In the genomic region with DNA sequence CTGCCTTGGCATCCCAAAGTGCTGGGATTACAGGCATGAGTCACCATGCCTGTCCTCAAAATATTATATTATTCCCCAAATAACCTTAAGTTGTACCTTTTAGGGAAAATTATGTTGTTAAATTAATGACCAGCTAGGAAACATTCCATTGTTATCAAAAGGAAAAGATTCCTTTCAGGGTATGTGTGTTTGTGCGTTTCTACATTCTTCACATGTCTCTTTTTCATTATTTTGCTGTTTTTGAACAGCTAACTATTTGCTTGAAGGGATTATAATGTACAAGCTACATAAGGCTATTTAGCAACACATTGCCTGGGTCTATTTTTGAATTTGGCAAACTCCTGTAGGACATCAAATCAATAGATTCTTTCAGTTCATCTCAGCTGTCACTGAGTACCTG, we compare ENCODE assay signal across 15 cellular contexts. TPM values are rescaled to one million over a fixed set of nuclear protein-coding genes. Genes with fewer than 3 reads are reported as not detected.
DNase-seq lines count a peak whose midpoint lies in the region; TF ChIP-seq lines count a peak whose summit lies in the region.
"Had no signal": no experiment of that assay in that cellular context is flagged by ENCODE, and none has a peak within 500 bp of the region (broad histone marks: within the 10 kb centered on the region; RNA-seq: fewer than 3 reads in every experiment).

No MANE protein-coding gene starts in this region.

- H3K18ac ChIP-seq in mesendoderm (ENCODE audit: low read length): peak overlapping the region; percentile 97

- DNase-seq in Calu3 (no peak), endodermal cell (no peak), mesendoderm (no peak), progenitor cell of endocrine pancreas (ENCODE audit: low spot score, unreplicated experiment) (no peak), NCI-H1105 treated with DMSO at 0.1 percent for 48 hours (lab: John Stamatoyannopoulos, UW) (no peak), COLO668 (lab: John Stamatoyannopoulos, UW; ENCODE audit: unreplicated experiment) (no peak), NCI-H345 (lab: John Stamatoyannopoulos, UW) (no peak)
- no peak for DNase-seq in CD8-positive, alpha-beta memory T cell
- DNase-seq: CD8-positive, alpha-beta T cell; DMS 273 treated with DMSO at 0.1 percent for 48 hours; H7 had no signal

- H4K5ac ChIP-seq in mesendoderm (ENCODE audit: low read length): no peak overlapping the region

- BruUV-seq in Calu3 (replicated peaks; lab: Mats Ljungman, UMichigan): no TSS peak

- H2BK15ac ChIP-seq in mesendoderm (replicated peaks; ENCODE audit: low read depth): peak overlapping the region; percentile 98

- TF ChIP-seq CTCF in Calu3 (IDR thresholded peaks at IDR 0.05; ENCODE audit: unreplicated experiment) (no peak), endodermal cell (conservative IDR thresholded peaks at IDR 0.05) (no peak), progenitor cell of endocrine pancreas (IDR thresholded peaks at IDR 0.05; ENCODE audit: unreplicated experiment) (no peak)

- WGBS in endodermal cell (ENCODE audit: insufficient coverage in 1 of 2, insufficient read length in 1 of 2), 2 experiments: 80% methylated on average over 1 of the region's 1 CpG; no CpG with 5 or more reads in 1 of the 2 experiments
- WGBS in mesendoderm (ENCODE audit: extremely low coverage, insufficient coverage, low lambda C conversion rate): no CpG with 5 or more reads among the region's 1 CpG

- POLR2A ChIA-PET in CD8-positive, alpha-beta memory T cell (lab: Charles Lee): no interaction called here

- peak overlapping the region; percentile 46 for H2BK5ac ChIP-seq in mesendoderm (ENCODE audit: low read length)

- no peaks in the 10 kb centered on the region for H3K36me3 Mint-ChIP-seq in Calu3 (ENCODE audit: insufficient read depth, unreplicated experiment)
- no peaks in the 10 kb centered on the region for H3K36me3 Mint-ChIP-seq in endodermal cell (ENCODE audit: low read depth)
- no peaks in the 10 kb centered on the region for H3K36me3 Mint-ChIP-seq in progenitor cell of endocrine pancreas (ENCODE audit: insufficient read depth)
- no peaks in the 10 kb centered on the region for H3K36me3 Mint-ChIP-seq in CD8-positive, alpha-beta memory T cell
- H3K36me3 Mint-ChIP-seq: CD14-positive monocyte; CD8-positive, alpha-beta T cell had no signal

- peak overlapping the region; percentile 38 for H3K9ac ChIP-seq in endodermal cell (ENCODE audit: extremely low read depth, low read length, poor library complexity, severe bottlenecking)
- H3K9ac ChIP-seq in mesendoderm (ENCODE audit: low read length): no peak overlapping the region

- H2AK5ac ChIP-seq in mesendoderm (ENCODE audit: low read length): peak overlapping the region; percentile 29

- H3K4me3 ChIP-seq in endodermal cell (ENCODE audit: low read length) (no peak overlapping the region), mesendoderm (ENCODE audit: low read length) (no peak overlapping the region)
- H3K4me3 ChIP-seq in CD8-positive, alpha-beta memory T cell (ENCODE audit: low read length): no peak overlapping the region
- H3K4me3 ChIP-seq: GM23338 had no signal

- peaks cover 10% of the 10 kb centered on the region for H3K4me1 ChIP-seq in endodermal cell (ENCODE audit: control insufficient read depth, insufficient read depth, low read length)
- H3K4me1 ChIP-seq in mesendoderm (ENCODE audit: control insufficient read depth, low read depth, low read length): peaks cover 6% of the 10 kb centered on the region
- no peaks in the 10 kb centered on the region for H3K4me1 ChIP-seq in CD8-positive, alpha-beta memory T cell (ENCODE audit: insufficient read depth, low read length)

- no peaks in the 10 kb centered on the region for H3K27me3 ChIP-seq in endodermal cell (ENCODE audit: control insufficient read depth, insufficient read depth, low read length, poor library complexity, severe bottlenecking)
- H3K27me3 ChIP-seq in mesendoderm (ENCODE audit: insufficient read depth, low read length, poor library complexity): no peaks in the 10 kb centered on the region
- H3K27me3 ChIP-seq in CD8-positive, alpha-beta memory T cell (ENCODE audit: insufficient read depth, low read length, poor library complexity, severe bottlenecking): no peaks in the 10 kb centered on the region

- no peak overlapping the region for H3K56ac ChIP-seq in mesendoderm (ENCODE audit: low read length)

- peak overlapping the region; percentile 43 for H3K27ac Mint-ChIP-seq in Calu3 (ENCODE audit: unreplicated experiment)
- H3K27ac Mint-ChIP-seq in endodermal cell: peak overlapping the region; percentile 92
- H3K27ac Mint-ChIP-seq in progenitor cell of endocrine pancreas: peak overlapping the region; percentile 71
- no peak overlapping the region for H3K27ac Mint-ChIP-seq in CD8-positive, alpha-beta memory T cell
- H3K27ac Mint-ChIP-seq: CD14-positive monocyte; CD8-positive, alpha-beta T cell; GM23338 had no signal

- H3K9me3 Mint-ChIP-seq in Calu3 (ENCODE audit: low read depth, unreplicated experiment): no peaks in the 10 kb centered on the region
- peaks cover 3% of the 10 kb centered on the region for H3K9me3 Mint-ChIP-seq in endodermal cell
- no peaks in the 10 kb centered on the region for H3K9me3 Mint-ChIP-seq in progenitor cell of endocrine pancreas (ENCODE audit: low read depth)
- H3K9me3 Mint-ChIP-seq in CD8-positive, alpha-beta memory T cell: no peaks in the 10 kb centered on the region
- H3K9me3 Mint-ChIP-seq: CD8-positive, alpha-beta T cell; GM23338 had no signal

- no peak overlapping the region for H3K4me2 ChIP-seq in mesendoderm (ENCODE audit: low read length)
- H3K4me2 ChIP-seq: GM23338 had no signal

- H3K27ac ChIP-seq in endodermal cell (ENCODE audit: low read depth, low read length): no peak overlapping the region
- H3K27ac ChIP-seq in mesendoderm (ENCODE audit: low read depth, low read length): peak overlapping the region; percentile 52
- no peak overlapping the region for H3K27ac ChIP-seq in CD8-positive, alpha-beta memory T cell (ENCODE audit: low read depth, low read length)
- H3K27ac ChIP-seq: 22Rv1, HL-60 had no signal

- no peaks in the 10 kb centered on the region for H3K79me1 ChIP-seq in mesendoderm (ENCODE audit: low read length)

- H3K36me3 ChIP-seq in endodermal cell (ENCODE audit: control insufficient read depth, insufficient read depth, low read length) (no peaks in the 10 kb centered on the region), mesendoderm (ENCODE audit: control insufficient read depth, insufficient read depth, low read length) (no peaks in the 10 kb centered on the region)
- H3K36me3 ChIP-seq in CD8-positive, alpha-beta memory T cell (ENCODE audit: insufficient read depth, low read length): no peaks in the 10 kb centered on the region

- CTCF ChIA-PET in Calu3 (lab: Charles Lee): interaction anchor here (1.3 kb wide), 1 partner anchor 9 kb away, joined by 4 read pairs; no protein-coding TSS in a partner anchor
- CTCF ChIA-PET in CD8-positive, alpha-beta memory T cell (lab: Charles Lee): no interaction called here

- H2BK120ac ChIP-seq in mesendoderm (ENCODE audit: low read depth, low read length): peak overlapping the region; percentile 94

- peaks cover 58% of the 10 kb centered on the region for H3K4me1 Mint-ChIP-seq in Calu3 (ENCODE audit: low read depth, unreplicated experiment)
- H3K4me1 Mint-ChIP-seq in endodermal cell: peaks cover 59% of the 10 kb centered on the region
- peaks cover 21% of the 10 kb centered on the region for H3K4me1 Mint-ChIP-seq in progenitor cell of endocrine pancreas (ENCODE audit: low read depth)
- no peaks in the 10 kb centered on the region for H3K4me1 Mint-ChIP-seq in CD8-positive, alpha-beta memory T cell
- H3K4me1 Mint-ChIP-seq: CD14-positive monocyte had no signal

- H3K23ac ChIP-seq in mesendoderm (ENCODE audit: low read length): no peak overlapping the region

- H3K4ac ChIP-seq in mesendoderm (ENCODE audit: low read depth, low read length): peak overlapping the region; percentile 94

- no peaks in the 10 kb centered on the region for H3K27me3 Mint-ChIP-seq in Calu3 (ENCODE audit: unreplicated experiment)
- H3K27me3 Mint-ChIP-seq in endodermal cell (ENCODE audit: insufficient read depth): no peaks in the 10 kb centered on the region
- H3K27me3 Mint-ChIP-seq in progenitor cell of endocrine pancreas: no peaks in the 10 kb centered on the region
- no peaks in the 10 kb centered on the region for H3K27me3 Mint-ChIP-seq in CD8-positive, alpha-beta memory T cell

- intact Hi-C loops in Calu3 (cut with micrococcal nuclease; ENCODE audit: unreplicated experiment): loop anchor here (5.0 kb wide), 1 partner anchor 55 kb away; a partner anchor contains a TSS

- no peaks in the 10 kb centered on the region for H3K9me3 ChIP-seq in endodermal cell (ENCODE audit: control insufficient read depth, low read length)
- H3K9me3 ChIP-seq in CD8-positive, alpha-beta memory T cell (ENCODE audit: low read length): no peaks in the 10 kb centered on the region

- no peak overlapping the region for H4K8ac ChIP-seq in mesendoderm (ENCODE audit: low read depth, low read length)

- H3K4me3 Mint-ChIP-seq in Calu3 (ENCODE audit: low read depth, unreplicated experiment) (no peak overlapping the region), endodermal cell (no peak overlapping the region), progenitor cell of endocrine pancreas (ENCODE audit: low read depth) (no peak overlapping the region)
- H3K4me3 Mint-ChIP-seq in CD8-positive, alpha-beta memory T cell: no peak overlapping the region
- H3K4me3 Mint-ChIP-seq: CD14-positive monocyte; CD8-positive, alpha-beta T cell; GM23338 had no signal

- H3K79me2 ChIP-seq in mesendoderm (ENCODE audit: control insufficient read depth, insufficient read depth, low read length): no peaks in the 10 kb centered on the region

RNA-seq across cellular contexts. Expression of a gene that starts 57.1 kb away (rescaled TPM):
- total RNA-seq in Calu3 (2022) (147 and 211 TPM in 2 replicates), endodermal cell (1,000 to 10,000 TPM in 1 of 2 donors, 100 to 1,000 TPM in 1; 706 to 1,121 TPM), progenitor cell of endocrine pancreas (34.1 and 43.0 TPM in 2 replicates)
- 507 TPM for polyA plus RNA-seq in endodermal cell (2013, experiment 1 of 2)
- polyA plus RNA-seq in endodermal cell (2013, experiment 2 of 2): 485 TPM
- 921 TPM for polyA plus RNA-seq in mesendoderm (2013, experiment 1 of 2)
- polyA plus RNA-seq in mesendoderm (2013, experiment 2 of 2): 892 TPM
- not detected for total RNA-seq in CD8-positive, alpha-beta memory T cell
- polyA plus RNA-seq in CD8-positive, alpha-beta memory T cell: not detected
- total RNA-seq: CD8-positive, alpha-beta T cell had no signal
- polyA plus RNA-seq: CD14-positive monocyte had no signal

Comparison
In these comparisons a context has a peak if more than half of its experiments do, and no peak if none do; other contexts are left out.
1. H3K27ac Mint-ChIP-seq: peak in Calu3 (single experiment), endodermal cell (single experiment) and progenitor cell of endocrine pancreas (single experiment); none in CD8-positive, alpha-beta memory T cell (0 of 8).
2. RNA of a gene that starts 57.1 kb away (total RNA-seq): 706 to 1,121 TPM in endodermal cell, 147 to 211 TPM in Calu3 and 34.1 to 43.0 TPM in progenitor cell of endocrine pancreas; not detected in CD8-positive, alpha-beta memory T cell; every median in the first group is over 10 times any median in the second.